Comparison of ENCODE assay signal across 20 cellular contexts in genomic region chr18:25248755-25249154, GRCh38.
DNase-seq lines count a peak whose midpoint lies in the region; ATAC-seq, FAIRE-seq and TF ChIP-seq lines count a peak whose summit lies in the region.
"Had no signal": no experiment of that assay in that cellular context is flagged by ENCODE, and none has a peak within 500 bp of the region (broad histone marks: within the 10 kb centered on the region; RNA-seq: fewer than 3 reads in every experiment).

No MANE protein-coding gene starts in this region.

- H3K27ac Mint-ChIP-seq in MCF 10A (ENCODE audit: low read depth, unreplicated experiment), result no peak overlapping the region
- H3K27ac Mint-ChIP-seq: B cell; CD4-positive, alpha-beta T cell; H9; IgD-negative memory B cell had no signal

- CTCF ChIA-PET in K562 (lab: Yijun Ruan, JAX; ENCODE audit: low intra/inter-chr PET ratio), result interaction anchor here (0.6 kb wide), 1 partner anchor 10 kb away, joined by 3 read pairs; no protein-coding TSS in a partner anchor
- CTCF ChIA-PET in MCF 10A (lab: Yijun Ruan, JAX), result no interaction called here

- no peaks in the 10 kb centered on the region for H3K9me1 ChIP-seq in K562 (ENCODE audit: control insufficient read depth, insufficient read depth, low read length)

- no peak overlapping the region for H3K27ac ChIP-seq in K562 (ENCODE audit: extremely low read depth, low read depth, low read length)
- H3K27ac ChIP-seq: HL-60 had no signal

- no peaks in the 10 kb centered on the region for H3K27me3 ChIP-seq in K562 (ENCODE audit: control insufficient read depth in 2 of 2, insufficient read depth in 2 of 2, low read length in 2 of 2)

- H3K4me3 Mint-ChIP-seq in MCF 10A (ENCODE audit: unreplicated experiment), result no peak overlapping the region
- H3K4me3 Mint-ChIP-seq: B cell; CD4-positive, alpha-beta T cell; H9; IgD-negative memory B cell had no signal

- H3K36me3 Mint-ChIP-seq in MCF 10A (ENCODE audit: insufficient read depth, unreplicated experiment), result peaks cover 4% of the 10 kb centered on the region
- H3K36me3 Mint-ChIP-seq: IgD-negative memory B cell had no signal

- FAIRE-seq in K562 (lab: Jason Lieb, UNC), result no peak
- FAIRE-seq: A204.1, G401.6, GM12891 had no signal

- no peaks in the 10 kb centered on the region for H3K9me3 ChIP-seq in K562 (replicated peaks; ENCODE audit: control insufficient read depth, insufficient read depth, low read depth, low read length)

- no peaks in the 10 kb centered on the region for H3K27me3 Mint-ChIP-seq in MCF 10A (ENCODE audit: insufficient read depth, unreplicated experiment)
- H3K27me3 Mint-ChIP-seq: CD4-positive, alpha-beta T cell; IgD-negative memory B cell had no signal

- peak; percentile 70 for DNase-seq in HCEC 1CT
- peak; percentile 70 for DNase-seq in NCI-H69 (lab: John Stamatoyannopoulos, UW)
- DNase-seq in K562 (ENCODE audit: extremely low read depth in 1 of 4, low spot score in 3 of 4), result no peak
- no peak for DNase-seq in left colon
- no peak for DNase-seq in MCF 10A (ENCODE audit: unreplicated experiment)
- no peak for DNase-seq in activated T-cell treated with anti-CD3 and anti-CD28 coated beads, Interleukin-2, amount 50 U/mL, for 48 hours
- no peak for DNase-seq in HuH-7.5 (ENCODE audit: low spot score)
- DNase-seq in kidney tubule cell (ENCODE audit: low spot score), result no peak
- DNase-seq: C1 segment of cervical spinal cord; Calu3; CD4-positive, alpha-beta T cell; DMS79; GOT3; H9 had no signal

- TF ChIP-seq CTCF in K562 (IDR thresholded peaks at IDR 0.05 in 2 of 3, conservative IDR thresholded peaks at IDR 0.05 in 1 of 3; ENCODE audit: insufficient read depth in 2 of 3, low read depth in 1 of 3, low read length in 3 of 3), result no peak
- no peak for TF ChIP-seq CTCF in MCF 10A (IDR thresholded peaks at IDR 0.05; ENCODE audit: unreplicated experiment)

- no peak for TF ChIP-seq POLR2A in K562 (conservative IDR thresholded peaks at IDR 0.05)

- POLR2A ChIA-PET in K562 (lab: Yijun Ruan, JAX) (interaction anchor here (0.8 kb wide), 1 partner anchor 8 kb away, joined by 3 read pairs; no protein-coding TSS in a partner anchor), MCF 10A (lab: Yijun Ruan, JAX) (no interaction called here)

- 8% methylated on average over 2 of the region's 2 CpGs for WGBS in K562 (ENCODE audit: insufficient coverage, low coverage, missing lambda C conversion rate)

- H4K20me1 ChIP-seq in K562 (replicated peaks; ENCODE audit: control insufficient read depth, insufficient read depth, low read length), result no peaks in the 10 kb centered on the region

- no peaks in the 10 kb centered on the region for H3K36me3 ChIP-seq in K562 (ENCODE audit: control insufficient read depth, insufficient read depth, low read length)

- no peaks in the 10 kb centered on the region for H3K4me1 Mint-ChIP-seq in MCF 10A (ENCODE audit: insufficient read depth, unreplicated experiment)
- H3K4me1 Mint-ChIP-seq: B cell, IgD-negative memory B cell had no signal

- ATAC-seq in K562 (no peak), left colon (peak; percentile 54)

- TF ChIP-seq EP300 in K562 (IDR thresholded peaks at IDR 0.05; ENCODE audit: low read length), result no peak

- intact Hi-C loops in K562 (cut with micrococcal nuclease), result no loop called here
- intact Hi-C loops in left colon (cut with DNase I, micrococcal nuclease), result no loop called here
- intact Hi-C loops in MCF 10A (cut with micrococcal nuclease), result no loop called here

- H3K79me2 ChIP-seq in K562 (ENCODE audit: control insufficient read depth, insufficient read depth, low read length), result no peaks in the 10 kb centered on the region

- TF ChIP-seq RAD21 in K562 (CRISPR knock-in tag; conservative IDR thresholded peaks at IDR 0.05 in 1 of 2, IDR thresholded peaks at IDR 0.05 in 1 of 2), result no peak

- in situ Hi-C loops in K562 (cut with MboI), result no loop called here

- no peak overlapping the region for H3K4me2 ChIP-seq in K562 (ENCODE audit: insufficient read depth, low read length)

- H3K9me3 Mint-ChIP-seq in MCF 10A (ENCODE audit: unreplicated experiment), result peaks cover 13% of the 10 kb centered on the region
- H3K9me3 Mint-ChIP-seq: CD4-positive, alpha-beta T cell; H9 had no signal

- H2AFZ ChIP-seq in K562 (ENCODE audit: low read depth, low read length), result no peak overlapping the region

- no peaks in the 10 kb centered on the region for H3K4me1 ChIP-seq in K562 (replicated peaks in 1 of 2; ENCODE audit: control insufficient read depth in 2 of 2, insufficient read depth in 2 of 2, low read length in 2 of 2)

- H3K4me3 ChIP-seq in K562, result no peak overlapping the region

- BruUV-seq in K562 (replicated peaks; lab: Mats Ljungman, UMichigan) (no TSS peak), MCF 10A (replicated peaks; lab: Mats Ljungman, UMichigan) (no TSS peak)

- H3K9ac ChIP-seq in K562 (ENCODE audit: insufficient read depth in 1 of 2, low read depth in 2 of 2, low read length in 2 of 2), result no peak overlapping the region

TF ChIP-seq in K562, 482 proteins besides CTCF, POLR2A, EP300 and RAD21:
- TF ChIP-seq ZBTB40 (IDR thresholded peaks at IDR 0.05) (peak; percentile 55; the same call in 1 of the 2 replicates), ZBTB40 (CRISPR knock-in tag; IDR thresholded peaks at IDR 0.05) (no peak), HES1 (IDR thresholded peaks at IDR 0.05; ENCODE audit: low read depth) (no peak)

Comparison
In these comparisons a context has a peak if more than half of its experiments do, and no peak if none do; other contexts are left out.
1. DNase-seq: peak in HCEC 1CT (single experiment) and NCI-H69 (single experiment); none in K562 (0 of 4), left colon (0 of 2), MCF 10A (single experiment), activated T-cell treated with anti-CD3 and anti-CD28 coated beads, Interleukin-2, amount 50 U/mL, for 48 hours (0 of 2), HuH-7.5 (single experiment) and kidney tubule cell (single experiment).